Comparison of ENCODE assay signal across 1 cellular context in genomic region chr16:19874026-19874425, GRCh38.
TF ChIP-seq lines count a peak whose summit lies in the region.

No MANE protein-coding gene starts in this region.

TF ChIP-seq in GM23338, 12 proteins besides CTCF, POLR2A, EP300 and RAD21:
- no peak for TF ChIP-seq ZNF462 (CRISPR knock-in tag; IDR thresholded peaks at IDR 0.05)
